8 cellular contexts compared by ENCODE assay signal in genomic region chr10:11018426-11018818, GRCh38.
DNase-seq lines count a peak whose midpoint lies in the region; ATAC-seq and TF ChIP-seq lines count a peak whose summit lies in the region.

No MANE protein-coding gene starts in this region.

- no peak for TF ChIP-seq CTCF in RWPE2 (IDR thresholded peaks at IDR 0.05; ENCODE audit: poor library complexity, severe bottlenecking)
- no peak for TF ChIP-seq CTCF in epithelial cell of esophagus (IDR thresholded peaks at IDR 0.05; ENCODE audit: insufficient read depth, low read depth, low read length, missing control alignments)

- H3K27me3 ChIP-seq in RWPE2 (ENCODE audit: insufficient read depth, poor library complexity, severe bottlenecking) (peaks cover 23% of the 10 kb centered on the region), neuron (ENCODE audit: insufficient read depth, low read length) (no peaks in the 10 kb centered on the region)

- peak overlapping the region; percentile 42 for H2AFZ ChIP-seq in neuron (ENCODE audit: low read depth, low read length)

- no peak overlapping the region for H3K27ac ChIP-seq in RWPE2 (ENCODE audit: poor library complexity, severe bottlenecking)

- no peak for DNase-seq in RWPE2 (ENCODE audit: low spot score)
- DNase-seq in epithelial cell of esophagus (ENCODE audit: low read depth) = no peak
- DNase-seq in activated CD4-positive, CD25-positive, alpha-beta regulatory T cell treated with anti-CD3 and anti-CD28 coated beads, Interleukin-2, amount 50 U/mL, for 72 hours = no peak
- no peak for DNase-seq in GM19240 (ENCODE audit: insufficient read length, low spot score)
- DNase-seq in NCI-H2107 treated with DMSO at 0.1 percent for 48 hours (lab: John Stamatoyannopoulos, UW; ENCODE audit: unreplicated experiment) = no peak
- DNase-seq in NCI-H1417 (lab: John Stamatoyannopoulos, UW) = no peak

- H3K9me3 ChIP-seq in RWPE2 (ENCODE audit: severe bottlenecking) = no peaks in the 10 kb centered on the region
- H3K9me3 ChIP-seq in neuron (ENCODE audit: low read length) = no peaks in the 10 kb centered on the region

- TF ChIP-seq POLR2A in GM18505 (IDR thresholded peaks at IDR 0.05; ENCODE audit: borderline replicate concordance, extremely low read depth, insufficient read depth, insufficient read length) = no peak

- no peaks in the 10 kb centered on the region for H3K4me1 ChIP-seq in RWPE2 (ENCODE audit: insufficient read depth, poor library complexity, severe bottlenecking)
- peaks cover 46% of the 10 kb centered on the region for H3K4me1 ChIP-seq in neuron (ENCODE audit: insufficient read depth, low read length)

- ATAC-seq in GM18505 (IDR thresholded peaks at IDR 0.05; ENCODE audit: unreplicated experiment) = peak; percentile 7
- no peak; the same call in 2 of the 3 replicates for ATAC-seq in RWPE2 (ENCODE audit: low read depth)

- H3K36me3 ChIP-seq in RWPE2 (ENCODE audit: low read depth) = no peaks in the 10 kb centered on the region
- H3K36me3 ChIP-seq in neuron (ENCODE audit: insufficient read depth, low read length) = no peaks in the 10 kb centered on the region

- peak overlapping the region; percentile 67 for H3K4me3 ChIP-seq in RWPE2 (ENCODE audit: severe bottlenecking)
- H3K4me3 ChIP-seq in epithelial cell of esophagus (ENCODE audit: low read length) = peak overlapping the region; percentile 56
- peak overlapping the region; percentile 82 for H3K4me3 ChIP-seq in neuron (ENCODE audit: low read length)
